16 cellular contexts compared by ENCODE assay signal in genomic region chr15:43249236-43249635, GRCh38. TPM values are rescaled to one million over a fixed set of nuclear protein-coding genes. Genes with fewer than 3 reads are reported as not detected.
DNase-seq lines count a peak whose midpoint lies in the region; ATAC-seq and TF ChIP-seq lines count a peak whose summit lies in the region.
"Had no signal": no experiment of that assay in that cellular context is flagged by ENCODE, and none has a peak within 500 bp of the region (broad histone marks: within the 10 kb centered on the region; RNA-seq: fewer than 3 reads in every experiment).

No MANE protein-coding gene starts in this region.

- no peaks in the 10 kb centered on the region for H3K9me3 ChIP-seq in HAP-1
- H3K9me3 ChIP-seq: right atrium auricular region had no signal

- ATAC-seq in GM18907 (IDR thresholded peaks at IDR 0.05; ENCODE audit: unreplicated experiment) (peak; percentile 1), GM21447 (IDR thresholded peaks at IDR 0.05; ENCODE audit: unreplicated experiment) (peak; percentile 1), HG03196 (IDR thresholded peaks at IDR 0.05; ENCODE audit: unreplicated experiment) (peak; percentile 4), GM18870 (IDR thresholded peaks at IDR 0.05; ENCODE audit: unreplicated experiment) (no peak), GM21360 (IDR thresholded peaks at IDR 0.05; ENCODE audit: unreplicated experiment) (no peak)
- ATAC-seq: Panc1 had no signal

- peaks cover 16% of the 10 kb centered on the region for H3K27me3 Mint-ChIP-seq in chondrocyte (ENCODE audit: low read depth)

- no peak for TF ChIP-seq CTCF in chondrocyte (IDR thresholded peaks at IDR 0.05)

- no peaks in the 10 kb centered on the region for H3K36me3 Mint-ChIP-seq in chondrocyte (ENCODE audit: low read depth)
- H3K36me3 Mint-ChIP-seq: CD8-positive, alpha-beta memory T cell had no signal

- no peaks in the 10 kb centered on the region for H3K36me3 ChIP-seq in HAP-1 (replicated peaks)
- H3K36me3 ChIP-seq: right atrium auricular region had no signal

- no peak overlapping the region for H3K4me3 Mint-ChIP-seq in chondrocyte (ENCODE audit: unreplicated experiment)
- H3K4me3 Mint-ChIP-seq: CD8-positive, alpha-beta memory T cell had no signal

- H3K4me1 Mint-ChIP-seq in chondrocyte (ENCODE audit: low read depth), result peaks cover 30% of the 10 kb centered on the region

- no peaks in the 10 kb centered on the region for H3K4me1 ChIP-seq in HAP-1
- H3K4me1 ChIP-seq: right atrium auricular region had no signal

- no peak overlapping the region for H3K4me3 ChIP-seq in HAP-1
- H3K4me3 ChIP-seq: right atrium auricular region had no signal

- no peaks in the 10 kb centered on the region for H3K9me3 Mint-ChIP-seq in chondrocyte (ENCODE audit: low read depth)
- H3K9me3 Mint-ChIP-seq: CD8-positive, alpha-beta memory T cell had no signal

- in situ Hi-C loops in HAP-1 (cut with MboI; ENCODE audit: low sequenced_read_pairs), result no loop called here

- peak overlapping the region; percentile 73 for H3K27ac Mint-ChIP-seq in chondrocyte (ENCODE audit: unreplicated experiment)

- no peaks in the 10 kb centered on the region for H3K27me3 ChIP-seq in HAP-1 (ENCODE audit: low read depth)
- H3K27me3 ChIP-seq: right atrium auricular region had no signal

- DNase-seq in chondrocyte (ENCODE audit: low spot score) (no peak), HAP-1 (ENCODE audit: low spot score in 2 of 2) (no peak), nucleus accumbens (lab: John Stamatoyannopoulos, UW) (no peak)
- DNase-seq: CD8-positive, alpha-beta memory T cell; cortex of kidney; substantia nigra had no signal

RNA-seq across cellular contexts. Expression of gene TGM5, which starts 17.5 kb away (rescaled TPM):
- not detected in 3 replicates for total RNA-seq in chondrocyte
- total RNA-seq: activated CD8-positive, alpha-beta memory T cell treated with anti-CD3 and anti-CD28 coated beads for 36 hours; HT-29 had no signal

RNA-seq across cellular contexts. Expression of gene EPB42, which starts 28.4 kb away (rescaled TPM):
- not detected in 3 replicates for total RNA-seq in chondrocyte
- total RNA-seq: activated CD8-positive, alpha-beta memory T cell treated with anti-CD3 and anti-CD28 coated beads for 36 hours; CD8-positive, alpha-beta memory T cell; HT-29; T-helper 2 cell treated with Interferon-gamma antibody and Interleukin-4, amounts not matched to agents 100 ng/mL and 5 ng/mL, for 36 hours had no signal

RNA-seq across cellular contexts. Expression of gene TGM7, which starts 52.8 kb away (rescaled TPM):
- not detected in 3 replicates for total RNA-seq in chondrocyte
- total RNA-seq: activated CD8-positive, alpha-beta memory T cell treated with anti-CD3 and anti-CD28 coated beads for 36 hours; CD8-positive, alpha-beta memory T cell; HT-29; right atrium auricular region; T-helper 2 cell treated with Interferon-gamma antibody and Interleukin-4, amounts not matched to agents 100 ng/mL and 5 ng/mL, for 36 hours had no signal

Comparison
In these comparisons a context has a peak if more than half of its experiments do, and no peak if none do; other contexts are left out.
1. ATAC-seq: peak in GM18907 (single experiment), GM21447 (single experiment) and HG03196 (single experiment); none in GM18870 (single experiment) and GM21360 (single experiment).